Comparison of ENCODE assay signal across 35 cellular contexts in genomic region chr10:85874208-85874607, GRCh38.
"Had no signal": no experiment of that assay in that cellular context is flagged by ENCODE, and none has a peak within 500 bp of the region (broad histone marks: within the 10 kb centered on the region; RNA-seq: fewer than 3 reads in every experiment).

No MANE protein-coding gene starts in this region.

- DNase-seq: activated CD4-positive, alpha-beta memory T cell treated with anti-CD3 and anti-CD28 coated beads, Interleukin-2, amount 10 ng/mL, durations not matched to agents 7 days and 5 days; activated CD4-positive, alpha-beta T cell treated with anti-CD3 and anti-CD28 coated beads for 1 hour; activated CD4-positive, alpha-beta T cell treated with anti-CD3 and anti-CD28 coated beads for 48 hours; activated CD4-positive, CD25-positive, alpha-beta regulatory T cell; activated CD8-positive, alpha-beta memory T cell treated with anti-CD3 and anti-CD28 coated beads for 24 hours; activated CD8-positive, alpha-beta memory T cell treated with anti-CD3 and anti-CD28 coated beads, Interleukin-2, amount 10 ng/mL, durations not matched to agents 7 days and 5 days; activated CD8-positive, alpha-beta memory T cell treated with anti-CD3 and anti-CD28 coated beads, Interleukin-2, amount 50 U/mL, for 48 hours; activated effector memory CD4-positive, alpha-beta T cell treated with Interleukin-2 at 50 U/mL for 16 hours; activated naive CD4-positive, alpha-beta T cell treated with anti-CD3 and anti-CD28 coated beads, Interleukin-2, amount 10 ng/mL, durations not matched to agents 7 days and 5 days; activated naive CD8-positive, alpha-beta T cell treated with anti-CD3 and anti-CD28 coated beads, Interleukin-2, amount 50 U/mL, for 24 hours; activated T-cell treated with anti-CD3 and anti-CD28 coated beads, Interleukin-2, amount 50 U/mL, for 48 hours; anterior cingulate cortex; caudate nucleus; cerebellar nuclear complex; NCI-H1105; NCI-H1436 treated with DMSO at 0.1 percent for 48 hours; NCI-H1694 treated with DMSO at 0.1 percent for 48 hours; NCI-H2029; NCI-H345; NCI-H524 treated with DMSO at 0.1 percent for 48 hours; NK-92 treated with Interleukin-12 subunit alpha and Interleukin-12 subunit beta, amount 100 ng/mL, for 24 hours; PC-3; Peyer's patch; RPMI8226; SHP77 treated with DMSO at 0.1 percent for 48 hours; SW 1271; T-helper 1 cell; T-helper 2 cell; T-helper 9 cell had no signal

- H3K36me3 ChIP-seq: Peyer's patch, SJSA1 had no signal

- H3K27me3 Mint-ChIP-seq: activated CD8-positive, alpha-beta memory T cell treated with anti-CD3 and anti-CD28 coated beads, Interleukin-2, amount 10 ng/mL, durations not matched to agents 7 days and 5 days; brain had no signal

- H3K9me3 Mint-ChIP-seq: activated CD4-positive, alpha-beta memory T cell treated with anti-CD3 and anti-CD28 coated beads, Interleukin-2, amount 10 ng/mL, durations not matched to agents 7 days and 5 days; activated naive CD4-positive, alpha-beta T cell treated with anti-CD3 and anti-CD28 coated beads, Interleukin-2, amount 10 ng/mL, durations not matched to agents 7 days and 5 days had no signal

- H3K4me3 ChIP-seq: Peyer's patch, SJSA1 had no signal

- H3K27ac Mint-ChIP-seq: activated CD4-positive, alpha-beta memory T cell treated with anti-CD3 and anti-CD28 coated beads, Interleukin-2, amount 10 ng/mL, durations not matched to agents 7 days and 5 days; activated CD8-positive, alpha-beta memory T cell treated with anti-CD3 and anti-CD28 coated beads, Interleukin-2, amount 10 ng/mL, durations not matched to agents 7 days and 5 days; activated naive CD4-positive, alpha-beta T cell treated with anti-CD3 and anti-CD28 coated beads, Interleukin-2, amount 10 ng/mL, durations not matched to agents 7 days and 5 days; activated naive CD8-positive, alpha-beta T cell; activated naive CD8-positive, alpha-beta T cell treated with anti-CD3 and anti-CD28 coated beads, Interleukin-2, amount 50 U/mL, for 24 hours; brain had no signal

- H3K27ac ChIP-seq: Peyer's patch, SJSA1, VCaP had no signal

- ATAC-seq: activated CD8-positive, alpha-beta memory T cell treated with anti-CD3 and anti-CD28 coated beads, Interleukin-2, amount 10 ng/mL, durations not matched to agents 7 days and 5 days; activated naive CD8-positive, alpha-beta T cell treated with anti-CD3 and anti-CD28 coated beads, Interleukin-2, amount 50 U/mL, for 24 hours; PC-3; SK-N-SH treated with all-trans-retinoic acid at 6 μM for 48 hours had no signal

- H3K9me3 ChIP-seq: Peyer's patch, SJSA1 had no signal

- H3K4me3 Mint-ChIP-seq: activated CD4-positive, alpha-beta memory T cell treated with anti-CD3 and anti-CD28 coated beads, Interleukin-2, amount 10 ng/mL, durations not matched to agents 7 days and 5 days; activated CD8-positive, alpha-beta memory T cell treated with anti-CD3 and anti-CD28 coated beads, Interleukin-2, amount 10 ng/mL, durations not matched to agents 7 days and 5 days; activated naive CD4-positive, alpha-beta T cell treated with anti-CD3 and anti-CD28 coated beads, Interleukin-2, amount 10 ng/mL, durations not matched to agents 7 days and 5 days; activated naive CD8-positive, alpha-beta T cell; activated naive CD8-positive, alpha-beta T cell treated with anti-CD3 and anti-CD28 coated beads, Interleukin-2, amount 50 U/mL, for 24 hours; brain had no signal

- H3K27me3 ChIP-seq: Peyer's patch, SJSA1 had no signal

- H3K36me3 Mint-ChIP-seq: activated CD8-positive, alpha-beta memory T cell treated with anti-CD3 and anti-CD28 coated beads, Interleukin-2, amount 10 ng/mL, durations not matched to agents 7 days and 5 days; activated naive CD4-positive, alpha-beta T cell treated with anti-CD3 and anti-CD28 coated beads, Interleukin-2, amount 10 ng/mL, durations not matched to agents 7 days and 5 days; activated naive CD8-positive, alpha-beta T cell had no signal

- H3K4me1 Mint-ChIP-seq: activated CD4-positive, alpha-beta memory T cell treated with anti-CD3 and anti-CD28 coated beads, Interleukin-2, amount 10 ng/mL, durations not matched to agents 7 days and 5 days; activated CD8-positive, alpha-beta memory T cell treated with anti-CD3 and anti-CD28 coated beads, Interleukin-2, amount 10 ng/mL, durations not matched to agents 7 days and 5 days; activated naive CD4-positive, alpha-beta T cell treated with anti-CD3 and anti-CD28 coated beads, Interleukin-2, amount 10 ng/mL, durations not matched to agents 7 days and 5 days; activated naive CD8-positive, alpha-beta T cell treated with anti-CD3 and anti-CD28 coated beads, Interleukin-2, amount 50 U/mL, for 24 hours; brain had no signal

- H3K4me1 ChIP-seq: Peyer's patch, SJSA1 had no signal

- FAIRE-seq: bronchial epithelial cell had no signal
